8 cellular contexts compared by ENCODE assay signal in genomic region chr5:146426853-146427618, GRCh38. TPM values are rescaled to one million over a fixed set of nuclear protein-coding genes. Genes with fewer than 3 reads are reported as not detected.
DNase-seq lines count a peak whose midpoint lies in the region; ATAC-seq, FAIRE-seq and TF ChIP-seq lines count a peak whose summit lies in the region.

No MANE protein-coding gene starts in this region.

- TF ChIP-seq POLR2A in GM12892 (IDR thresholded peaks at IDR 0.05; ENCODE audit: low read depth, low read length), result no peak

- intact Hi-C loops in left lung (cut with DNase I), result loop anchor here in 1 of 2 donors (5.0 kb wide), 1 partner anchor 135 kb away; no protein-coding TSS in a partner anchor

- no peaks in the 10 kb centered on the region for H3K36me3 Mint-ChIP-seq in activated CD4-positive, alpha-beta memory T cell treated with anti-CD3 and anti-CD28 coated beads, Interleukin-2, amount 10 ng/mL, durations not matched to agents 7 days and 5 days (ENCODE audit: low read depth)

- H3K9me3 Mint-ChIP-seq in activated CD4-positive, alpha-beta memory T cell treated with anti-CD3 and anti-CD28 coated beads, Interleukin-2, amount 10 ng/mL, durations not matched to agents 7 days and 5 days, result no peaks in the 10 kb centered on the region

- peaks cover 5% of the 10 kb centered on the region for H3K4me1 Mint-ChIP-seq in activated CD4-positive, alpha-beta memory T cell treated with anti-CD3 and anti-CD28 coated beads, Interleukin-2, amount 10 ng/mL, durations not matched to agents 7 days and 5 days

- H3K4me3 Mint-ChIP-seq in activated CD4-positive, alpha-beta memory T cell treated with anti-CD3 and anti-CD28 coated beads, Interleukin-2, amount 10 ng/mL, durations not matched to agents 7 days and 5 days, result no peak overlapping the region

- no peak overlapping the region for H3K4me3 ChIP-seq in cardiac fibroblast (replicated peaks in 1 of 2; ENCODE audit: low read depth in 2 of 2, low read length in 2 of 2)
- no peak overlapping the region for H3K4me3 ChIP-seq in left lung

- peak; percentile 39 for DNase-seq in AG08396 (ENCODE audit: low spot score)
- DNase-seq in GM12892 (ENCODE audit: insufficient read length), result no peak
- DNase-seq in NCI-H774 (lab: John Stamatoyannopoulos, UW), result peak; percentile 45
- peak; percentile 60 to 66 for DNase-seq in cardiac fibroblast (ENCODE audit: low read depth in 2 of 2)
- DNase-seq in left lung, result no peak
- no peak for DNase-seq in anterior cingulate cortex (lab: John Stamatoyannopoulos, UW)
- DNase-seq in activated CD4-positive, alpha-beta memory T cell treated with anti-CD3 and anti-CD28 coated beads, Interleukin-2, amount 10 ng/mL, durations not matched to agents 7 days and 5 days, result no peak

- H3K36me3 ChIP-seq in left lung, result no peaks in the 10 kb centered on the region

- CTCF ChIA-PET in activated CD4-positive, alpha-beta memory T cell treated with anti-CD3 and anti-CD28 coated beads, Interleukin-2, amount 10 ng/mL, durations not matched to agents 7 days and 5 days (lab: Charles Lee), result interaction anchor here (0.7 to 3.5 kb wide), 14 partner anchors 8 to 297 kb away, joined by 3 to 15 read pairs (median 4); partner anchors contain the start of gene TCERG1

- no peak overlapping the region for H3K27ac Mint-ChIP-seq in activated CD4-positive, alpha-beta memory T cell treated with anti-CD3 and anti-CD28 coated beads, Interleukin-2, amount 10 ng/mL, durations not matched to agents 7 days and 5 days

- peak; percentile 70 for ATAC-seq in HG03064 (IDR thresholded peaks at IDR 0.05; ENCODE audit: low read depth, unreplicated experiment)
- peak; percentile 88 for ATAC-seq in left lung

- POLR2A ChIA-PET in activated CD4-positive, alpha-beta memory T cell treated with anti-CD3 and anti-CD28 coated beads, Interleukin-2, amount 10 ng/mL, durations not matched to agents 7 days and 5 days (lab: Charles Lee), result no interaction called here

- H3K9me3 ChIP-seq in left lung, result no peaks in the 10 kb centered on the region

- H3K27me3 Mint-ChIP-seq in activated CD4-positive, alpha-beta memory T cell treated with anti-CD3 and anti-CD28 coated beads, Interleukin-2, amount 10 ng/mL, durations not matched to agents 7 days and 5 days, result peaks cover 24% of the 10 kb centered on the region

- H3K27me3 ChIP-seq in left lung, result peaks cover 0 to 13% of the 10 kb centered on the region in 2 donors

- FAIRE-seq in GM12892 (lab: Jason Lieb, UNC), result peak; percentile 88

- H3K27ac ChIP-seq in left lung, result no peak overlapping the region

- TF ChIP-seq CTCF in cardiac fibroblast (IDR thresholded peaks at IDR 0.05; ENCODE audit: low read depth, low read length) (peak; percentile 45), left lung (IDR thresholded peaks at IDR 0.05) (peak; percentile 52 to 54)

- H3K4me1 ChIP-seq in left lung, result no peaks in the 10 kb centered on the region

RNA-seq across cellular contexts. Expression of gene TCERG1, which starts 20.1 kb away (rescaled TPM):
- 74.6 TPM for polyA plus RNA-seq in GM12892 (2012; ENCODE audit: missing spikeins)
- 10 to 100 TPM; 34.0 to 48.9 TPM for total RNA-seq in left lung
- total RNA-seq in activated CD4-positive, alpha-beta memory T cell treated with anti-CD3 and anti-CD28 coated beads, Interleukin-2, amount 10 ng/mL, durations not matched to agents 7 days and 5 days, result 10 to 100 TPM; 77.0 to 79.2 TPM

Comparison
In these comparisons a context has a peak if more than half of its experiments do, and no peak if none do; other contexts are left out.
1. DNase-seq: peak in AG08396 (single experiment), NCI-H774 (single experiment) and cardiac fibroblast (2 of 2); none in GM12892 (single experiment), left lung (0 of 2), anterior cingulate cortex (0 of 58) and activated CD4-positive, alpha-beta memory T cell treated with anti-CD3 and anti-CD28 coated beads, Interleukin-2, amount 10 ng/mL, durations not matched to agents 7 days and 5 days (single experiment).